In the genomic region with DNA sequence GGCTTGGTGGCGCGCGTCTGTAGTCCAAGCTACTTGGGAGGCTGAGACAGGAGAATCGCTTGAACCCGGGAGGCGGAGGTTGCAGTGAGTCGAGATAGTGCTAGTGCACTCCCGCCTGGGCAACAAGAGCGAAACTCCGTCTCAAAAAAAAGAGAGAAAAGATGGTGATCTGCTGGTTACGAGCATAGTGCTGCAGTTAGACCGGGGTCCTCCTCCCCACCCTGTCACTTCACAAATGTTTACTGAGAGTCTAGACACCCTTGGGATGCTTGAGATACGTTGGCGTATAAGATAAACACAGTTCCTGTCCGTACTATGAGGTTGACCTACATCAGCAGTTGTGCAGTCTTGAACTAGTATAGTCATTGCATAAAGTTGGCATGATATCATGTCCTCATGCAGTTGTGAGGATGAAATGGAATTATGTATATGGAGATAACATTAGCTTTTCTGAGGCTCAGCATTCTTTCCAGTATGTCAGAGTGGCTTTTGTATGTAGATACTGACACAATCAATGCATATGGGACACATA, we compare ENCODE assay signal across 1 cellular context.
A peak's percentile ranks its signal among the peaks of the same experiment; 100 is the strongest.
TF ChIP-seq lines count a peak whose summit lies in the region.

No MANE protein-coding gene starts in this region.

TF ChIP-seq in K562, 482 proteins besides CTCF, POLR2A, EP300 and RAD21 (continued from another document):
- TF ChIP-seq, protein P1, sequence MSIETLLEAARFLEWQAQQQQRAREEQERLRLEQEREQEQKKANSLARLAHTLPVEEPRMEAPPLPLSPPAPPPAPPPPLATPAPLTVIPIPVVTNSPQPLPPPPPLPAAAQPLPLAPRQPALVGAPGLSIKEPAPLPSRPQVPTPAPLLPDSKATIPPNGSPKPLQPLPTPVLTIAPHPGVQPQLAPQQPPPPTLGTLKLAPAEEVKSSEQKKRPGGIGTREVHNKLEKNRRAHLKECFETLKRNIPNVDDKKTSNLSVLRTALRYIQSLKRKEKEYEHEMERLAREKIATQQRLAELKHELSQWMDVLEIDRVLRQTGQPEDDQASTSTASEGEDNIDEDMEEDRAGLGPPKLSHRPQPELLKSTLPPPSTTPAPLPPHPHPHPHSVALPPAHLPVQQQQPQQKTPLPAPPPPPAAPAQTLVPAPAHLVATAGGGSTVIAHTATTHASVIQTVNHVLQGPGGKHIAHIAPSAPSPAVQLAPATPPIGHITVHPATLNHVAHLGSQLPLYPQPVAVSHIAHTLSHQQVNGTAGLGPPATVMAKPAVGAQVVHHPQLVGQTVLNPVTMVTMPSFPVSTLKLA (conservative IDR thresholded peaks at IDR 0.05), result no peak
- no peak for TF ChIP-seq BRF2 (IDR thresholded peaks at IDR 0.05; ENCODE audit: borderline replicate concordance, insufficient read depth, insufficient read length)
- no peak for TF ChIP-seq ZEB2 (IDR thresholded peaks at IDR 0.05)
- TF ChIP-seq ZNF668 (CRISPR knock-in tag; IDR thresholded peaks at IDR 0.05), result no peak
- TF ChIP-seq SPI1 (IDR thresholded peaks at IDR 0.05; ENCODE audit: borderline replicate concordance, low read depth, low read length), result no peak
- TF ChIP-seq, protein P2, sequence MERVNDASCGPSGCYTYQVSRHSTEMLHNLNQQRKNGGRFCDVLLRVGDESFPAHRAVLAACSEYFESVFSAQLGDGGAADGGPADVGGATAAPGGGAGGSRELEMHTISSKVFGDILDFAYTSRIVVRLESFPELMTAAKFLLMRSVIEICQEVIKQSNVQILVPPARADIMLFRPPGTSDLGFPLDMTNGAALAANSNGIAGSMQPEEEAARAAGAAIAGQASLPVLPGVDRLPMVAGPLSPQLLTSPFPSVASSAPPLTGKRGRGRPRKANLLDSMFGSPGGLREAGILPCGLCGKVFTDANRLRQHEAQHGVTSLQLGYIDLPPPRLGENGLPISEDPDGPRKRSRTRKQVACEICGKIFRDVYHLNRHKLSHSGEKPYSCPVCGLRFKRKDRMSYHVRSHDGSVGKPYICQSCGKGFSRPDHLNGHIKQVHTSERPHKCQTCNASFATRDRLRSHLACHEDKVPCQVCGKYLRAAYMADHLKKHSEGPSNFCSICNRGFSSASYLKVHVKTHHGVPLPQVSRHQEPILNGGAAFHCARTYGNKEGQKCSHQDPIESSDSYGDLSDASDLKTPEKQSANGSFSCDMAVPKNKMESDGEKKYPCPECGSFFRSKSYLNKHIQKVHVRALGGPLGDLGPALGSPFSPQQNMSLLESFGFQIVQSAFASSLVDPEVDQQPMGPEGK (CRISPR knock-in tag; IDR thresholded peaks at IDR 0.05; ENCODE audit: borderline replicate concordance), result no peak
- TF ChIP-seq THRAP3 (IDR thresholded peaks at IDR 0.05; ENCODE audit: borderline replicate concordance), result no peak
- TF ChIP-seq ZNF589 (CRISPR knock-in tag; IDR thresholded peaks at IDR 0.05; ENCODE audit: low read depth), result 0 out of 2 replicates have a peak, but pooled peaks have one; percentile 51
- 0 out of 2 replicates have a peak, but pooled peaks have one; percentile 12 for TF ChIP-seq DPF2 (IDR thresholded peaks at IDR 0.05)
- TF ChIP-seq CC2D1A (IDR thresholded peaks at IDR 0.05), result peak; percentile 8; the same call in 1 of the 2 replicates
- TF ChIP-seq NR2F6 (CRISPR knock-in tag; IDR thresholded peaks at IDR 0.05), result no peak
- no peak for TF ChIP-seq ARHGAP35 (IDR thresholded peaks at IDR 0.05; ENCODE audit: partially characterized antibody)
- TF ChIP-seq SUPT5H (IDR thresholded peaks at IDR 0.05), result no peak
- no peak for TF ChIP-seq MCM3 (IDR thresholded peaks at IDR 0.05)
- no peak for TF ChIP-seq WHSC1 (IDR thresholded peaks at IDR 0.05; ENCODE audit: low read length)
- TF ChIP-seq ZNF146 (CRISPR knock-in tag; IDR thresholded peaks at IDR 0.05; ENCODE audit: unreplicated experiment), result no peak
- TF ChIP-seq TOE1 (IDR thresholded peaks at IDR 0.05; ENCODE audit: borderline replicate concordance), result 0 out of 2 replicates have a peak, but pooled peaks have one; percentile 6
- no peak for TF ChIP-seq TOE1 (CRISPR knock-in tag; IDR thresholded peaks at IDR 0.05; ENCODE audit: borderline replicate concordance, low read depth)
- TF ChIP-seq HNRNPUL1 (IDR thresholded peaks at IDR 0.05; ENCODE audit: low read length), result 0 out of 2 replicates have a peak, but pooled peaks have one; percentile 18
- TF ChIP-seq SFPQ (IDR thresholded peaks at IDR 0.05; ENCODE audit: low read depth, low read length), result no peak
- TF ChIP-seq PBX2 (CRISPR knock-in tag; IDR thresholded peaks at IDR 0.05; ENCODE audit: low read depth), result no peak
- no peak for TF ChIP-seq PBX2 (tag; conservative IDR thresholded peaks at IDR 0.05; ENCODE audit: low read depth)
- TF ChIP-seq POLR2G (IDR thresholded peaks at IDR 0.05; ENCODE audit: low read depth, low read length), result no peak
- TF ChIP-seq CBFA2T3 (IDR thresholded peaks at IDR 0.05), result 0 out of 2 replicates have a peak, but pooled peaks have one; percentile 19
- TF ChIP-seq, protein P3, sequence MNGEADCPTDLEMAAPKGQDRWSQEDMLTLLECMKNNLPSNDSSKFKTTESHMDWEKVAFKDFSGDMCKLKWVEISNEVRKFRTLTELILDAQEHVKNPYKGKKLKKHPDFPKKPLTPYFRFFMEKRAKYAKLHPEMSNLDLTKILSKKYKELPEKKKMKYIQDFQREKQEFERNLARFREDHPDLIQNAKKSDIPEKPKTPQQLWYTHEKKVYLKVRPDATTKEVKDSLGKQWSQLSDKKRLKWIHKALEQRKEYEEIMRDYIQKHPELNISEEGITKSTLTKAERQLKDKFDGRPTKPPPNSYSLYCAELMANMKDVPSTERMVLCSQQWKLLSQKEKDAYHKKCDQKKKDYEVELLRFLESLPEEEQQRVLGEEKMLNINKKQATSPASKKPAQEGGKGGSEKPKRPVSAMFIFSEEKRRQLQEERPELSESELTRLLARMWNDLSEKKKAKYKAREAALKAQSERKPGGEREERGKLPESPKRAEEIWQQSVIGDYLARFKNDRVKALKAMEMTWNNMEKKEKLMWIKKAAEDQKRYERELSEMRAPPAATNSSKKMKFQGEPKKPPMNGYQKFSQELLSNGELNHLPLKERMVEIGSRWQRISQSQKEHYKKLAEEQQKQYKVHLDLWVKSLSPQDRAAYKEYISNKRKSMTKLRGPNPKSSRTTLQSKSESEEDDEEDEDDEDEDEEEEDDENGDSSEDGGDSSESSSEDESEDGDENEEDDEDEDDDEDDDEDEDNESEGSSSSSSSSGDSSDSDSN (IDR thresholded peaks at IDR 0.05; ENCODE audit: borderline replicate concordance in 1 of 2, low read depth in 2 of 2, low read length in 2 of 2), result no peak
- TF ChIP-seq, protein P4, sequence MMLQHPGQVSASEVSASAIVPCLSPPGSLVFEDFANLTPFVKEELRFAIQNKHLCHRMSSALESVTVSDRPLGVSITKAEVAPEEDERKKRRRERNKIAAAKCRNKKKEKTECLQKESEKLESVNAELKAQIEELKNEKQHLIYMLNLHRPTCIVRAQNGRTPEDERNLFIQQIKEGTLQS (IDR thresholded peaks at IDR 0.05), result no peak
- TF ChIP-seq, protein P4 (CRISPR knock-in tag; conservative IDR thresholded peaks at IDR 0.05), result 0 out of 2 replicates have a peak, but pooled peaks have one; percentile 69
- no peak for TF ChIP-seq LCOR (CRISPR knock-in tag; IDR thresholded peaks at IDR 0.05)
- TF ChIP-seq NCOR1 (IDR thresholded peaks at IDR 0.05), result no peak; the same call in none of the 2 replicates
- no peak for TF ChIP-seq FUS (optimal IDR thresholded peaks at IDR 0.05; ENCODE audit: low read depth, low read length)
- TF ChIP-seq KAT7 (CRISPR knock-in tag; IDR thresholded peaks at IDR 0.05; ENCODE audit: borderline replicate concordance), result peak; percentile 42; the same call in 1 of the 2 replicates
- TF ChIP-seq PRMT5 (CRISPR knock-in tag; IDR thresholded peaks at IDR 0.05), result no peak
- no peak for TF ChIP-seq YY1 (IDR thresholded peaks at IDR 0.05; ENCODE audit: borderline replicate concordance in 1 of 3, control insufficient read depth in 1 of 3, extremely low read depth in 1 of 3, insufficient read depth in 3 of 3, insufficient read length in 1 of 3, insufficient replicate concordance in 2 of 3, low read depth in 1 of 3, low read length in 2 of 3)
- no peak for TF ChIP-seq GABPA (tag; conservative IDR thresholded peaks at IDR 0.05; ENCODE audit: low read depth)
